26 cellular contexts compared by ENCODE assay signal in genomic region chr10:17166699-17167098, GRCh38.
"Had no signal": no experiment of that assay in that cellular context is flagged by ENCODE, and none has a peak within 500 bp of the region (broad histone marks: within the 10 kb centered on the region; RNA-seq: fewer than 3 reads in every experiment).

No MANE protein-coding gene starts in this region.

- H3K27me3 ChIP-seq: adrenal gland, SJCRH30 had no signal

- H3K9me3 ChIP-seq: adrenal gland, SJCRH30, SK-N-SH had no signal

- H3K9me2 ChIP-seq: SK-N-SH had no signal

- H3K27ac ChIP-seq: adrenal gland, RWPE1, SJCRH30, WERI-Rb-1 had no signal

- ATAC-seq: activated CD4-positive, CD25-positive, alpha-beta regulatory T cell treated with anti-CD3 and anti-CD28 coated beads, Interleukin-2, amount 50 U/mL, for 24 hours; activated CD8-positive, alpha-beta T cell treated with anti-CD3 and anti-CD28 coated beads for 36 hours; activated T-cell treated with anti-CD3 and anti-CD28 coated beads, Interleukin-2, amount 50 U/mL, for 72 hours had no signal

- H3K27me3 Mint-ChIP-seq: activated CD8-positive, alpha-beta T cell treated with anti-CD3 and anti-CD28 coated beads for 36 hours; activated naive CD8-positive, alpha-beta T cell treated with anti-CD3 and anti-CD28 coated beads, Interleukin-2, amount 10 ng/mL, durations not matched to agents 7 days and 5 days had no signal

- H3K4me2 ChIP-seq: SK-N-SH had no signal

- DNase-seq: activated CD4-positive, alpha-beta T cell treated with anti-CD3 and anti-CD28 coated beads for 4 hours; activated CD8-positive, alpha-beta memory T cell treated with anti-CD3 and anti-CD28 coated beads, Interleukin-2, amount 50 U/mL, for 4 hours; activated CD8-positive, alpha-beta T cell treated with anti-CD3 and anti-CD28 coated beads for 36 hours; activated naive CD4-positive, alpha-beta T cell treated with anti-CD3 and anti-CD28 coated beads, Interleukin-2, amount 50 U/mL, for 16 hours; activated naive CD8-positive, alpha-beta T cell treated with anti-CD3 and anti-CD28 coated beads, Interleukin-2, amount 10 ng/mL, durations not matched to agents 7 days and 5 days; activated T-cell treated with anti-CD3 and anti-CD28 coated beads, Interleukin-2, amount 50 U/mL, for 72 hours; adrenal gland; anterior cingulate cortex; Karpas-422; MM.1S; NCI-H1105; NCI-H1436; NCI-H1694 treated with DMSO at 0.1 percent for 48 hours; NCI-H2029 treated with DMSO at 0.1 percent for 48 hours; NCI-H345; NCI-H510A; NCI-H526 treated with DMSO at 0.1 percent for 48 hours; NCI-H82; Right ventricle myocardium superior; SK-N-SH; T-helper 1 cell; WERI-Rb-1 had no signal

- H3K4me1 ChIP-seq: adrenal gland, SJCRH30 had no signal

- H3K27ac Mint-ChIP-seq: activated CD8-positive, alpha-beta T cell treated with anti-CD3 and anti-CD28 coated beads for 36 hours; activated naive CD8-positive, alpha-beta T cell treated with anti-CD3 and anti-CD28 coated beads, Interleukin-2, amount 10 ng/mL, durations not matched to agents 7 days and 5 days; activated T-cell treated with anti-CD3 and anti-CD28 coated beads, Interleukin-2, amount 50 U/mL, for 72 hours; activated T-helper 2 cell treated with anti-CD3 and anti-CD28 coated beads, Interferon-gamma antibody, Interleukin-2, Interleukin-4, amounts not matched to agents 10 μg/mL and 5 μg/mL and 100 μg/mL, durations not matched to agents 14 hours and 24 hours and 36 hours had no signal

- H3K9me3 Mint-ChIP-seq: activated CD8-positive, alpha-beta T cell treated with anti-CD3 and anti-CD28 coated beads for 36 hours; activated T-cell treated with anti-CD3 and anti-CD28 coated beads, Interleukin-2, amount 50 U/mL, for 72 hours; activated T-helper 2 cell treated with anti-CD3 and anti-CD28 coated beads, Interferon-gamma antibody, Interleukin-2, Interleukin-4, amounts not matched to agents 10 μg/mL and 5 μg/mL and 100 μg/mL, durations not matched to agents 14 hours and 24 hours and 36 hours had no signal

- H3K4me3 ChIP-seq: adrenal gland, SJCRH30 had no signal

- H3K9ac ChIP-seq: SK-N-SH had no signal

- H3K36me3 ChIP-seq: adrenal gland, SJCRH30, WERI-Rb-1 had no signal

- H3K4me3 Mint-ChIP-seq: activated CD8-positive, alpha-beta T cell treated with anti-CD3 and anti-CD28 coated beads for 36 hours; activated naive CD8-positive, alpha-beta T cell treated with anti-CD3 and anti-CD28 coated beads, Interleukin-2, amount 10 ng/mL, durations not matched to agents 7 days and 5 days; activated T-cell treated with anti-CD3 and anti-CD28 coated beads, Interleukin-2, amount 50 U/mL, for 72 hours had no signal
